ENCODE assay signal across 2 cellular contexts in the genomic region with DNA sequence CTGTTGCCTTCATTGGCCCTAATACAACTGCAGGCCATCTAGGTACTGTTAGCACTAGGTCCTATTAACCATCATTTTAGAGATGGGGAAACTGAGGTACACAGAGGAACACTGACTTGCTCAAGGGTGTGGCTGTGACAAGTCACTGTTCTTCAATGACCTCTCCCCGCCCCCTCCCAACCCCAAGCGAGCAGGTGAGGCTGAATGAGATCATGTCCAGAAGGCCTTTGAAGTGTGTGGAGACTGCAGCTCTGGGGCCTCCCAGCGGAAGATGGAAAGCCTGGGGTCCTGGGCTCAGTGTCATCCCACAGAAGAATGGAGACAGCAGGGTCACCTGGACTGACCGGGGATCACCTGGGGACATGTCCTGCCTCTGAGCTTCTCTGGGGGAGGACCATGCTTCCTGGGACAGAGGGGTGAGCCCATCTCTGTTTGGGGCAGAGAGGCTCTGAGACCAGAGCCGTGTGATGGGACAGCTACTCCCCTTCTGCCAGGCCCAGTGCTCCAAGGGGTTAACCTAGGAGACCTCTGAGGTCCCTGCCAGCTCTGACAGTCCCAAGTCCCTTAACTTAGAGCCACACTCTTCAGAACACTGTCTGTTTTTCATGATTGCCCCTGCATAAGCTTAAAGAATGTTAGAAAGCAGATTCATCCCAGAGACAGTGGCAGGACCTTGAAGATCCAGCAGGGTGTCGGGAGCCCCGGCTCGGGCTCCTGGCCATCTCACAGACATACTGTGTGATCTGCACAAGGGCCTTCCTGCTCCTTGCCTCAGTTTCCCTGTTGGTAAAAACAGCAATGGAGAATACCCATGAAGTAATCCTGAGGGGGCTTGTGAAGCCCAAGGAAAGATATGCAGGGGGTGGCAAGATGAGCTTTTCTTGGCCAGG.
TF ChIP-seq lines count a peak whose summit lies in the region.

No MANE protein-coding gene starts in this region.

TF ChIP-seq in H1, 55 proteins besides CTCF, POLR2A, EP300 and RAD21:
- no peak for TF ChIP-seq BRCA1 (IDR thresholded peaks at IDR 0.05; ENCODE audit: low read depth, low read length)
- no peak for TF ChIP-seq NRF1 (IDR thresholded peaks at IDR 0.05; ENCODE audit: low read depth, low read length)
- no peak for TF ChIP-seq YY1 (IDR thresholded peaks at IDR 0.05; ENCODE audit: low read depth, low read length)
- no peak for TF ChIP-seq SUZ12 (IDR thresholded peaks at IDR 0.05; ENCODE audit: low read length)
- no peak for TF ChIP-seq TEAD4 (IDR thresholded peaks at IDR 0.05; ENCODE audit: low read depth, low read length)
- TF ChIP-seq USF2 (IDR thresholded peaks at IDR 0.05; ENCODE audit: low read length) = no peak
- TF ChIP-seq SIX5 (IDR thresholded peaks at IDR 0.05; ENCODE audit: low read depth, low read length) = no peak
- no peak for TF ChIP-seq TCF12 (IDR thresholded peaks at IDR 0.05; ENCODE audit: low read depth, low read length)
TF ChIP-seq in H1: peak in this region for 0.

TF ChIP-seq in SK-N-SH, 30 proteins besides CTCF, POLR2A, EP300 and RAD21:
- TF ChIP-seq SIN3A (IDR thresholded peaks at IDR 0.05; ENCODE audit: borderline replicate concordance, low read depth, low read length) (no peak), TEAD4 (IDR thresholded peaks at IDR 0.05; ENCODE audit: borderline replicate concordance, insufficient read depth) (no peak), FOSL2 (IDR thresholded peaks at IDR 0.05; ENCODE audit: borderline replicate concordance, low read depth) (no peak), EZH2phosphoT487 (IDR thresholded peaks at IDR 0.05; ENCODE audit: borderline replicate concordance, low read depth) (no peak), NRF1 (IDR thresholded peaks at IDR 0.05; ENCODE audit: low read depth, low read length) (no peak), MXI1 (IDR thresholded peaks at IDR 0.05; ENCODE audit: low read depth, low read length) (no peak), TAF1 (IDR thresholded peaks at IDR 0.05; ENCODE audit: borderline replicate concordance, low read depth, low read length) (no peak), FOXM1 (IDR thresholded peaks at IDR 0.05; ENCODE audit: low read depth) (no peak), MEF2A (IDR thresholded peaks at IDR 0.05; ENCODE audit: borderline replicate concordance, low read depth) (no peak), RXRA (IDR thresholded peaks at IDR 0.05; ENCODE audit: borderline replicate concordance, low read depth) (no peak), ELF1 (IDR thresholded peaks at IDR 0.05) (no peak), PBX3 (IDR thresholded peaks at IDR 0.05) (no peak), USF1 (IDR thresholded peaks at IDR 0.05; ENCODE audit: borderline replicate concordance, low read depth) (no peak)
- TF ChIP-seq, protein P1, sequence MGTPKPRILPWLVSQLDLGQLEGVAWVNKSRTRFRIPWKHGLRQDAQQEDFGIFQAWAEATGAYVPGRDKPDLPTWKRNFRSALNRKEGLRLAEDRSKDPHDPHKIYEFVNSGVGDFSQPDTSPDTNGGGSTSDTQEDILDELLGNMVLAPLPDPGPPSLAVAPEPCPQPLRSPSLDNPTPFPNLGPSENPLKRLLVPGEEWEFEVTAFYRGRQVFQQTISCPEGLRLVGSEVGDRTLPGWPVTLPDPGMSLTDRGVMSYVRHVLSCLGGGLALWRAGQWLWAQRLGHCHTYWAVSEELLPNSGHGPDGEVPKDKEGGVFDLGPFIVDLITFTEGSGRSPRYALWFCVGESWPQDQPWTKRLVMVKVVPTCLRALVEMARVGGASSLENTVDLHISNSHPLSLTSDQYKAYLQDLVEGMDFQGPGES (IDR thresholded peaks at IDR 0.05; ENCODE audit: low read depth, low read length) = no peak
